ENCODE assay signal across 26 cellular contexts in the genomic region with DNA sequence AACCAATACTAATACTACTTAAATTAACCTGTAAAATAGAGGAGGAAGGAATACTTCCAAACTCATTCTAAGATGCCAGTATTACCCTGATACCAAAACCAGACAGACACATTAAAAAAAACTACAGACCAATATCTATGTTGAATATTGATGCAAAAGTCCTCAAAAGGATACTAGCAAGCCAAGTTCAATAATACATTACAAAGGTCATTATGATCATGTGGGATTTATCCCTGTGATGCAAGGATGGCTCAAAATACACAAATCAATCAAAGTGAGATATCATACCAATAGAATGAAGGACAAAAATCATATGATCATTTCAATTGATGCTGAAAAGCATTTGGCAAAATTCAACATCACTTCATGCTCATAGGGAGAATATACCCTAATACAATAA.
"Had no signal": no experiment of that assay in that cellular context is flagged by ENCODE, and none has a peak within 500 bp of the region (broad histone marks: within the 10 kb centered on the region; RNA-seq: fewer than 3 reads in every experiment).

No MANE protein-coding gene starts in this region.

- H3K9me3 ChIP-seq: stomach, suprapubic skin, testis, thoracic aorta, thyroid gland, tibial artery, tibial nerve, transverse colon, upper lobe of left lung, upper lobe of right lung, uterus, vagina had no signal

- H3K36me3 ChIP-seq: stomach, suprapubic skin, thoracic aorta, thyroid gland, tibial artery, tibial nerve, transverse colon, upper lobe of left lung, upper lobe of right lung, uterus, vagina had no signal

- H3K4me3 ChIP-seq: stomach, suprapubic skin, testis, thoracic aorta, thyroid gland, tibial artery, tibial nerve, transverse colon, upper lobe of left lung, upper lobe of right lung, uterus, vagina had no signal

- H3K27ac ChIP-seq: stomach, suprapubic skin, testis, thoracic aorta, thyroid gland, tibial artery, tibial nerve, transverse colon, upper lobe of left lung, upper lobe of right lung, uterus, vagina had no signal

- H3K27me3 ChIP-seq: stomach, suprapubic skin, testis, thyroid gland, tibial artery, tibial nerve, transverse colon, upper lobe of left lung, upper lobe of right lung, uterus, vagina had no signal

- DNase-seq: stimulated activated CD4-positive, alpha-beta T cell treated with anti-CD3 and anti-CD28 coated beads, Interleukin-2, amount 100 ng/mL, for 48 hours; stimulated activated CD4-positive, alpha-beta T cell treated with anti-CD3 and anti-CD28 coated beads, Interleukin-4, amount 100 ng/mL, for 1 hour; stimulated activated CD4-positive, alpha-beta T cell treated with anti-CD3 and anti-CD28 coated beads, Interleukin-4, amount 100 ng/mL, for 24 hours; stimulated activated CD4-positive, alpha-beta T cell treated with anti-CD3 and anti-CD28 coated beads, Interleukin-4, amount 100 ng/mL, for 4 hours; stimulated activated CD8-positive, alpha-beta memory T cell treated with anti-CD3 and anti-CD28 coated beads, Interleukin-4, amount 100 ng/mL, for 48 hours; stimulated activated naive B cell treated with anti-CD40 and anti-IgM and Interleukin-4, amounts not matched to agents 10 μg/mL and 1 μg/mL and 100 μg/mL, for 72 hours; stimulated activated naive CD4-positive, alpha-beta T cell; stimulated activated naive CD8-positive, alpha-beta T cell treated with anti-CD3 and anti-CD28 coated beads, Interleukin-15, amount 100 ng/mL, for 72 hours; stimulated activated naive CD8-positive, alpha-beta T cell treated with anti-CD3 and anti-CD28 coated beads, Interleukin-15, Interleukin-2, amounts not matched to agents 100 U/mL and 50 U/mL, for 24 hours; stomach; substantia nigra; testis; thyroid gland; tibial artery; transverse colon; trophoblast cell; upper lobe of left lung; upper lobe of right lung; uterus had no signal

- FAIRE-seq: urothelium cell line had no signal

- H3K4me1 ChIP-seq: stomach, suprapubic skin, testis, thyroid gland, tibial artery, tibial nerve, transverse colon, upper lobe of left lung, upper lobe of right lung, uterus, vagina had no signal

- ATAC-seq: stimulated activated effector memory CD8-positive, alpha-beta T cell treated with anti-CD3 and anti-CD28 coated beads, Interleukin-12 subunit alpha, Interleukin-12 subunit beta, amount 100 ng/mL, for 72 hours; stimulated activated memory B cell treated with anti-CD40 and anti-IgM and Interleukin-4, amounts not matched to agents 10 μg/mL and 1 μg/mL and 100 μg/mL, for 72 hours; stimulated activated naive B cell treated with anti-CD40 and anti-IgM and Interleukin-4, amounts not matched to agents 10 μg/mL and 1 μg/mL and 100 μg/mL, for 72 hours; stimulated activated naive CD8-positive, alpha-beta T cell treated with anti-CD3 and anti-CD28 coated beads, Interleukin-15, amount 100 ng/mL, for 72 hours; stimulated activated naive CD8-positive, alpha-beta T cell treated with anti-CD3 and anti-CD28 coated beads, Interleukin-15, Interleukin-2, amounts not matched to agents 100 U/mL and 50 U/mL, for 24 hours; upper lobe of right lung had no signal
